ENCODE assay signal across 8 cellular contexts in genomic region chr22:41401781-41402648, GRCh38. TPM values are rescaled to one million over a fixed set of nuclear protein-coding genes. Genes with fewer than 3 reads are reported as not detected.
DNase-seq lines count a peak whose midpoint lies in the region; ATAC-seq and TF ChIP-seq lines count a peak whose summit lies in the region.

No MANE protein-coding gene starts in this region.

- no peaks in the 10 kb centered on the region for H3K27me3 ChIP-seq in gastroesophageal sphincter

- H3K36me3 ChIP-seq in gastroesophageal sphincter: peaks cover 0 to 30% of the 10 kb centered on the region in 2 donors

- no peaks in the 10 kb centered on the region for H3K9me3 Mint-ChIP-seq in immature natural killer cell

- H3K4me1 ChIP-seq in gastroesophageal sphincter: peaks cover 0 to 39% (median 17%) of the 10 kb centered on the region in 3 donors

- no peak overlapping the region for H3K27ac Mint-ChIP-seq in immature natural killer cell

- no peak overlapping the region for H3K4me3 ChIP-seq in gastroesophageal sphincter

- no peak for TF ChIP-seq EP300 in gastroesophageal sphincter (IDR thresholded peaks at IDR 0.05)

- H3K4me1 Mint-ChIP-seq in immature natural killer cell: peaks cover 4 to 5% of the 10 kb centered on the region in 2 donors

- ATAC-seq in gastroesophageal sphincter (peak; percentile 41), HG03432 (IDR thresholded peaks at IDR 0.05; ENCODE audit: unreplicated experiment) (no peak)

- peaks cover 0 to 2% (median 1%) of the 10 kb centered on the region in 3 donors for H3K27me3 Mint-ChIP-seq in immature natural killer cell (ENCODE audit: low read depth in 3 of 3)

- H3K4me3 Mint-ChIP-seq in immature natural killer cell: no peak overlapping the region

- peak overlapping the region in 3 of 4 donors; percentile 65 to 72 (median 70) for H3K27ac ChIP-seq in gastroesophageal sphincter

- in situ Hi-C loops in G401 (cut with HindIII; ENCODE audit: low sequenced_read_pairs): no loop called here

- H3K36me3 Mint-ChIP-seq in immature natural killer cell: peaks cover 0 to 7% (median 0%) of the 10 kb centered on the region in 3 donors

- 17 to 40% methylated on average over 6 to 14 of the region's 16 CpGs for WGBS in gastroesophageal sphincter (ENCODE audit: low coverage in 1 of 2), 2 donors

- DNase-seq in G401 (ENCODE audit: low spot score) (peak; percentile 92), SHP77 treated with DMSO at 0.1 percent for 48 hours (lab: John Stamatoyannopoulos, UW) (peak; percentile 76), putamen (ENCODE audit: low spot score) (peak; percentile 95), immature natural killer cell (no peak)
- DNase-seq in activated effector memory CD4-positive, alpha-beta T cell treated with Interleukin-2 at 50 U/mL for 16 hours: no peak
- DNase-seq in stimulated activated CD4-positive, alpha-beta T cell treated with anti-CD3 and anti-CD28 coated beads, Interleukin-15, amount 100 ng/mL, for 24 hours: no peak

- no peak for TF ChIP-seq POLR2A in gastroesophageal sphincter (IDR thresholded peaks at IDR 0.05)

- TF ChIP-seq CTCF in gastroesophageal sphincter (IDR thresholded peaks at IDR 0.05): no peak

- H3K9me3 ChIP-seq in gastroesophageal sphincter: no peaks in the 10 kb centered on the region

RNA-seq across cellular contexts. Expression of gene TEF, which starts 20.3 kb away (rescaled TPM):
- total RNA-seq in G401 (2014; rRNA removed; shearing (Covaris generic)): 4.1 and 12.8 TPM in 2 replicates
- 10 to 100 TPM; 26.1 to 50.7 (median 37.0) TPM for total RNA-seq in gastroesophageal sphincter
- polyA plus RNA-seq in immature natural killer cell: 1 to 10 TPM; 1.4 to 3.8 (median 1.8) TPM

RNA-seq across cellular contexts. Expression of gene TOB2, which starts 44.6 kb away (rescaled TPM):
- 33.3 and 34.4 TPM in 2 replicates for total RNA-seq in G401 (2014; rRNA removed; shearing (Covaris generic))
- 100 to 1,000 TPM in 1 of 4 donors, 10 to 100 TPM in 3; 59.3 to 163 (median 84.1) TPM for total RNA-seq in gastroesophageal sphincter
- 10 to 100 TPM in 1 of 3 donors, 1 to 10 TPM in 2; 5.9 to 23.6 (median 8.6) TPM for polyA plus RNA-seq in immature natural killer cell

Comparison
In these comparisons a context has a peak if more than half of its experiments do, and no peak if none do; other contexts are left out.
1. DNase-seq: peak in G401 (single experiment), SHP77 treated with DMSO at 0.1 percent for 48 hours (single experiment) and putamen (single experiment); none in immature natural killer cell (0 of 3), activated effector memory CD4-positive, alpha-beta T cell treated with Interleukin-2 at 50 U/mL for 16 hours (single experiment) and stimulated activated CD4-positive, alpha-beta T cell treated with anti-CD3 and anti-CD28 coated beads, Interleukin-15, amount 100 ng/mL, for 24 hours (single experiment).